In the genomic region with DNA sequence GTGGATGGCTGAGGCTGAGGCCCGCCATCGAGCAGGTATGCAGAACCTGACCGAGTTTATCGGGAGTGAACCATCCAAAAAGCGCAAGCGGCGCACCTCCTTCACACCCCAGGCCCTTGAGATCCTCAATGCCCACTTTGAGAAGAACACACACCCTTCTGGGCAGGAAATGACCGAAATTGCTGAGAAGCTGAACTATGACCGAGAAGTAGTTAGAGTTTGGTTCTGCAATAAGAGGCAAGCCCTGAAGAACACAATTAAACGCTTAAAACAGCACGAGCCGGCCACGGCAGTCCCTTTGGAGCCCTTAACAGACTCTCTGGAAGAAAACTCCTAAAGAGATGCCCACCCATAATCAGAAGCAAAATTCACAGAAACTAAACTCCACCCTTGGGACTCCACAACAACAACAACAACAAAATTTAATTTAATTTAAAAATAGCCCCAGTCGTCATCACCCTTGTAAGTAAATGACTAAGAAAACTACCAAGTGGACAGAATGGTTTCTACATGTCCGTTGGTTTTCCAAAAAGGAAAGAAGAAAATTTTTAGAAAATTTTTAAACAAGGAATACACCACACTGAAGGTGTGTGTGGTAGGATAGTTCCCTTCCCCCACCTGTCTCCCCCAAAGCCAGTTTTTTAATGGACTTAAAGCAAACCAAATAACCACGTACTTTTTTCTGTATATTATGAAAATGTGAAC, we compare ENCODE assay signal across 10 cellular contexts.
A peak's percentile ranks its signal among the peaks of the same experiment; 100 is the strongest.
DNase-seq lines count a peak whose midpoint lies in the region; ATAC-seq and TF ChIP-seq lines count a peak whose summit lies in the region.
"Had no signal": no experiment of that assay in that cellular context is flagged by ENCODE, and none has a peak within 500 bp of the region (broad histone marks: within the 10 kb centered on the region; RNA-seq: fewer than 3 reads in every experiment).

No MANE protein-coding gene starts in this region.

- H3K9ac ChIP-seq in endocrine pancreas (ENCODE audit: control insufficient read depth, insufficient read depth, low read length) (no peak overlapping the region), smooth muscle cell (ENCODE audit: low read depth) (no peak overlapping the region)

- H2AFZ ChIP-seq in smooth muscle cell (ENCODE audit: low read depth), result peak overlapping the region; percentile 88

- ATAC-seq in GM21367 (IDR thresholded peaks at IDR 0.05; ENCODE audit: unreplicated experiment), result peak; percentile 23
- ATAC-seq in HG02973 (IDR thresholded peaks at IDR 0.05; ENCODE audit: unreplicated experiment), result peak; percentile 6

- H3K79me2 ChIP-seq in smooth muscle cell (ENCODE audit: low read depth), result no peaks in the 10 kb centered on the region

- no peak for TF ChIP-seq CTCF in smooth muscle cell (IDR thresholded peaks at IDR 0.05; ENCODE audit: borderline replicate concordance, insufficient read depth, poor library complexity, severe bottlenecking)

- peak overlapping the region; percentile 81 for H3K4me2 ChIP-seq in smooth muscle cell

- no peaks in the 10 kb centered on the region for H3K36me3 ChIP-seq in endocrine pancreas (ENCODE audit: control insufficient read depth, insufficient read depth, low read length)
- no peaks in the 10 kb centered on the region for H3K36me3 ChIP-seq in smooth muscle cell (ENCODE audit: low read depth)
- H3K36me3 ChIP-seq: SJCRH30 had no signal

- no peaks in the 10 kb centered on the region for H3K27me3 ChIP-seq in endocrine pancreas (ENCODE audit: control insufficient read depth, insufficient read depth, low read length)
- no peaks in the 10 kb centered on the region for H3K27me3 ChIP-seq in smooth muscle cell (ENCODE audit: low read depth)
- H3K27me3 ChIP-seq: SJCRH30 had no signal

- H3K4me3 ChIP-seq in endocrine pancreas (ENCODE audit: control insufficient read depth, insufficient read depth, low read length), result peak overlapping the region; percentile 47
- H3K4me3 ChIP-seq in smooth muscle cell, result peak overlapping the region; percentile 15
- H3K4me3 ChIP-seq: SJCRH30 had no signal

- TF ChIP-seq POLR2A in erythroblast (IDR thresholded peaks at IDR 0.05; ENCODE audit: low read length), result no peak

- WGBS in smooth muscle cell (ENCODE audit: low lambda C conversion rate), result 80% methylated on average over 16 of the region's 16 CpGs

- DNase-seq in smooth muscle cell (lab: John Stamatoyannopoulos, UW; ENCODE audit: unreplicated experiment) (no peak), DMS79 treated with DMSO at 0.1 percent for 48 hours (lab: John Stamatoyannopoulos, UW) (no peak), erythroblast (lab: John Stamatoyannopoulos, UW) (no peak), KG1 (lab: John Stamatoyannopoulos, UW) (no peak)
- DNase-seq in activated CD8-positive, alpha-beta memory T cell treated with anti-CD3 and anti-CD28 coated beads for 24 hours, result no peak
- DNase-seq: NCI-H446 treated with DMSO at 0.1 percent for 48 hours had no signal

- no peak overlapping the region for H3K27ac ChIP-seq in smooth muscle cell (ENCODE audit: low read depth)
- H3K27ac ChIP-seq: SJCRH30 had no signal

- no peaks in the 10 kb centered on the region for H4K20me1 ChIP-seq in smooth muscle cell (ENCODE audit: low read depth)

- no peaks in the 10 kb centered on the region for H3K4me1 ChIP-seq in endocrine pancreas (ENCODE audit: control insufficient read depth, insufficient read depth, low read length)
- peaks cover 25% of the 10 kb centered on the region for H3K4me1 ChIP-seq in smooth muscle cell (ENCODE audit: low read depth)
- H3K4me1 ChIP-seq: SJCRH30 had no signal

- no peaks in the 10 kb centered on the region for H3K9me3 ChIP-seq in endocrine pancreas (ENCODE audit: control insufficient read depth, low read length)
- H3K9me3 ChIP-seq in smooth muscle cell (replicated peaks; ENCODE audit: low read depth), result no peaks in the 10 kb centered on the region
- H3K9me3 ChIP-seq: SJCRH30 had no signal

- no peaks in the 10 kb centered on the region for H3F3A ChIP-seq in smooth muscle cell (ENCODE audit: low read depth)
